Comparison of ENCODE assay signal across 8 cellular contexts in genomic region chr1:179230251-179230650, GRCh38. TPM values are rescaled to one million over a fixed set of nuclear protein-coding genes. Genes with fewer than 3 reads are reported as not detected.
DNase-seq lines count a peak whose midpoint lies in the region; ATAC-seq and TF ChIP-seq lines count a peak whose summit lies in the region.

No MANE protein-coding gene starts in this region.

- peak overlapping the region; percentile 82 for H3K27ac Mint-ChIP-seq in CD4-positive, alpha-beta T cell
- H3K27ac Mint-ChIP-seq in IgD-negative memory B cell (peak overlapping the region in 2 of 3 donors; percentile 24 to 92), naive B cell (peak overlapping the region in 4 of 6 donors; percentile 25 to 91 (median 88))

- H3K36me3 Mint-ChIP-seq in CD4-positive, alpha-beta T cell (ENCODE audit: low read depth) = peaks cover 16% of the 10 kb centered on the region
- H3K36me3 Mint-ChIP-seq in IgD-negative memory B cell = no peaks in the 10 kb centered on the region
- no peaks in the 10 kb centered on the region for H3K36me3 Mint-ChIP-seq in naive B cell

- no peaks in the 10 kb centered on the region for H3K27me3 Mint-ChIP-seq in CD4-positive, alpha-beta T cell
- H3K27me3 Mint-ChIP-seq in IgD-negative memory B cell = no peaks in the 10 kb centered on the region
- no peaks in the 10 kb centered on the region for H3K27me3 Mint-ChIP-seq in naive B cell

- H3K9me3 ChIP-seq in CD4-positive, alpha-beta T cell (ENCODE audit: control insufficient read depth, low read length) = no peaks in the 10 kb centered on the region

- H3K9me3 Mint-ChIP-seq in CD4-positive, alpha-beta T cell = no peaks in the 10 kb centered on the region
- no peaks in the 10 kb centered on the region for H3K9me3 Mint-ChIP-seq in IgD-negative memory B cell
- H3K9me3 Mint-ChIP-seq in naive B cell = no peaks in the 10 kb centered on the region

- H3K4me3 ChIP-seq in cardiac fibroblast (replicated peaks in 1 of 2; ENCODE audit: low read depth in 2 of 2, low read length in 2 of 2) = peak overlapping the region; percentile 75 to 81

- CTCF ChIA-PET in CD4-positive, alpha-beta T cell (lab: Charles Lee) = interaction anchor here (1.0 to 1.6 kb wide), 2 partner anchors 63 to 109 kb away, joined by 3 read pairs; no protein-coding TSS in a partner anchor

- intact Hi-C loops in CD4-positive, alpha-beta T cell (cut with DNase I, micrococcal nuclease) = loop anchor here (1.0 to 10.0 kb wide), 7 partner anchors 63 to 925 kb away; partner anchors contain the start of genes FAM20B (in 1 of the 2), QSOX1 (in 1 of the 2), RALGPS2 (in 1 of the 2) and SOAT1 (in 1 of the 2)

- no peak for TF ChIP-seq CTCF in CD4-positive, alpha-beta T cell (IDR thresholded peaks at IDR 0.05)
- no peak for TF ChIP-seq CTCF in cardiac fibroblast (IDR thresholded peaks at IDR 0.05; ENCODE audit: low read depth, low read length)

- POLR2A ChIA-PET in CD4-positive, alpha-beta T cell (lab: Charles Lee) = interaction anchor here (0.9 to 1.0 kb wide), 3 partner anchors 23 to 135 kb away, joined by 3 to 5 read pairs (median 4); partner anchors contain the start of genes AXDND1 and SOAT1

- H3K27ac ChIP-seq in CD4-positive, alpha-beta T cell (ENCODE audit: low read depth, low read length) = peak overlapping the region; percentile 57

- no peak for ATAC-seq in CD4-positive, alpha-beta T cell (ENCODE audit: poor library complexity)
- ATAC-seq in naive B cell (ENCODE audit: low read depth in 2 of 2) (no peak), GM19397 (IDR thresholded peaks at IDR 0.05; ENCODE audit: unreplicated experiment) (no peak), GM18861 (IDR thresholded peaks at IDR 0.05; ENCODE audit: unreplicated experiment) (no peak)

- no peak for DNase-seq in CD4-positive, alpha-beta T cell
- DNase-seq in cardiac fibroblast (ENCODE audit: low read depth in 2 of 2) (peak; percentile 35 to 72), naive B cell (no peak), midbrain (lab: John Stamatoyannopoulos, UW) (no peak), activated gamma-delta T cell (lab: John Stamatoyannopoulos, UW) (no peak)

- no peaks in the 10 kb centered on the region for H3K27me3 ChIP-seq in CD4-positive, alpha-beta T cell (ENCODE audit: control insufficient read depth, insufficient read depth, low read length)

- H3K4me3 Mint-ChIP-seq in CD4-positive, alpha-beta T cell = peak overlapping the region; percentile 98
- peak overlapping the region; percentile 86 to 97 (median 92) for H3K4me3 Mint-ChIP-seq in IgD-negative memory B cell
- peak overlapping the region; percentile 89 to 96 (median 93) for H3K4me3 Mint-ChIP-seq in naive B cell

- H3K4me1 Mint-ChIP-seq in CD4-positive, alpha-beta T cell (ENCODE audit: low read depth) = peaks cover 33% of the 10 kb centered on the region
- peaks cover 13 to 28% (median 22%) of the 10 kb centered on the region in 3 donors for H3K4me1 Mint-ChIP-seq in IgD-negative memory B cell
- peaks cover 24 to 33% (median 31%) of the 10 kb centered on the region in 3 donors for H3K4me1 Mint-ChIP-seq in naive B cell

RNA-seq across cellular contexts. Expression of gene ABL2, which starts 0.8 kb away (rescaled TPM):
- total RNA-seq in CD4-positive, alpha-beta T cell = 10 to 100 TPM; 15.8 to 16.4 TPM
- polyA plus RNA-seq in IgD-negative memory B cell (1.3 TPM), naive B cell (ENCODE audit: low read depth in 6 of 6) (1 to 10 TPM in 4 of 6 donors, under 1 TPM in 1, not detected in 1; 0.79 to 3.4 (median 2.5) TPM)

Comparison
In these comparisons a context has a peak if more than half of its experiments do, and no peak if none do; other contexts are left out.
1. DNase-seq: peak in cardiac fibroblast (2 of 2); none in CD4-positive, alpha-beta T cell (0 of 10), naive B cell (single experiment), midbrain (single experiment) and activated gamma-delta T cell (single experiment).
2. Peak in every context shown above with its lines, with median percentiles within 50 percentile points of each other: H3K27ac Mint-ChIP-seq and H3K4me3 Mint-ChIP-seq.